ENCODE assay signal across 27 cellular contexts in genomic region chr17:58758890-58759289, GRCh38. TPM values are rescaled to one million over a fixed set of nuclear protein-coding genes. Genes with fewer than 3 reads are reported as not detected.
"Had no signal": no experiment of that assay in that cellular context is flagged by ENCODE, and none has a peak within 500 bp of the region (broad histone marks: within the 10 kb centered on the region; RNA-seq: fewer than 3 reads in every experiment).

No MANE protein-coding gene starts in this region.

- H3K27ac ChIP-seq: esophagus muscularis mucosa, foreskin keratinocyte, gastrocnemius medialis, WERI-Rb-1 had no signal

- ATAC-seq: activated CD4-positive, CD25-positive, alpha-beta regulatory T cell treated with anti-CD3 and anti-CD28 coated beads, Interleukin-2, amount 50 U/mL, for 24 hours; activated T-cell treated with anti-CD3 and anti-CD28 coated beads, Interleukin-2, amount 50 U/mL, for 72 hours; effector memory CD8-positive, alpha-beta T cell; foreskin keratinocyte; gastrocnemius medialis; T-helper 17 cell had no signal

- DNase-seq: activated B cell treated with CpG ODN at 0.5 μM for 24 hours; activated CD4-positive, alpha-beta memory T cell treated with anti-CD3 and anti-CD28 coated beads, Interleukin-2, amount 10 ng/mL, durations not matched to agents 7 days and 5 days; activated CD4-positive, alpha-beta T cell treated with anti-CD3 and anti-CD28 coated beads, Interleukin-2, amount 10 ng/mL, durations not matched to agents 24 days and 14 days; activated CD8-positive, alpha-beta memory T cell treated with anti-CD3 and anti-CD28 coated beads, Interleukin-2, amount 50 U/mL, for 48 hours; activated effector memory CD4-positive, alpha-beta T cell treated with Interleukin-2 at 50 U/mL for 16 hours; activated gamma-delta T cell treated with Interleukin-2 at 50 U/mL for 16 hours; activated naive CD4-positive, alpha-beta T cell treated with anti-CD3 and anti-CD28 coated beads, Interleukin-2, amount 50 U/mL, for 16 hours; activated naive CD4-positive, alpha-beta T cell treated with Interleukin-2 at 50 U/mL for 16 hours; activated T-cell treated with anti-CD3 and anti-CD28 coated beads for 4 hours; activated T-cell treated with anti-CD3 and anti-CD28 coated beads, Interleukin-2, amount 50 U/mL, for 24 hours; activated T-cell treated with anti-CD3 and anti-CD28 coated beads, Interleukin-2, amount 50 U/mL, for 72 hours; amniotic stem cell; anterior cingulate cortex; caudate nucleus; cortex of kidney; dermis blood vessel endothelial cell; effector CD4-positive, alpha-beta T cell; effector memory CD8-positive, alpha-beta T cell; erythroblast; foreskin keratinocyte; gastrocnemius medialis; T-helper 1 cell; T-helper 17 cell; T1000; WERI-Rb-1 had no signal

- H3K9me3 ChIP-seq: esophagus muscularis mucosa, gastrocnemius medialis had no signal

- H3K4me3 ChIP-seq: esophagus muscularis mucosa, gastrocnemius medialis had no signal

- H3K4me1 ChIP-seq: foreskin keratinocyte had no signal

- H3K36me3 ChIP-seq: esophagus muscularis mucosa, gastrocnemius medialis had no signal

RNA-seq across cellular contexts. Expression of gene PPM1E, which starts 3.2 kb away (rescaled TPM):
- total RNA-seq: T-helper 17 cell had no signal
